In the genomic region with DNA sequence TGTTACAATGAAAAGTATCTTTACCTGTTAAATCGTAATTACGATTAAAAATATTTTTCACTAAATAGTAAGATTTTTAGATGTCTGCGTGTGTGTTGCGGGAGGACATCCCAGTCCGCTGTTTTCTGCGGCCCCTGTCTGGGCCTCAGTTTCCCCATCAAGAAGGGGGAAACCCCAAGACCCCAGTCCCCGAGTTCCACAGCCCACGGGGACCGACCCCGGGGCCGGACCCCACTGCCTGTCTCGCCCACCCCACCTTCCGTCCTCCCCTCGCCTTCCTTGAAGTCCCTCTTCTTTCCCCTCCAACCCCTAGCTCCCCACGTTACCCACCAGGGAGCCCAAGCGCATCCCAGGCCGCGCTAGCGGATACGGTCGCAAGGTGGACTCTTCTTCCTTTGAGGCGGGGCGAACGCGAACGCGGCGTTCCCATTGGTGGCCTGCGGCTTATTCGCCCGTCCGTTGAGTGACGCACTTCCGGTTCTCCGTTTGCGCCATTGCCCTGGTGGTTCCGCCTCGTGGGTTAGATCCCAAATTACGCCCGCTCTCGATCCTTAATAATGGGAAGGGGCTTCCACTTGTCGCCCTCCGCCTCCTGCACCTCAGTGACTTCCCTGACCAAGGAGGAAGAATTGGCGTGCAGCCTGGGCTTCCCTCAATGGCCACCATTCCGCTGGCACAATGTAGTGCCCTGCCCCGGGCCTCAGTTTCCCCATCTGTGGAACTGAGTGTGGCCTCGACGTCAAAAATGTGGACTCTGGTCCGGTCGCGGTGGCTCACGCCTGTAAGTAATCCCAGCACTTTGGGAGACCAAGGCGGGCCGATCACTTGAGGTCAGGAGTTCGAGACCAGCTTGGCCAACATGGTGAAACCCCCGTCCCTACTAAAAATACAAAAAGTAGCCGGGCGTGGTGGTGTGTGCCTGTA, we compare ENCODE assay signal across 8 cellular contexts. TPM values are rescaled to one million over a fixed set of nuclear protein-coding genes. Genes with fewer than 3 reads are reported as not detected.
A peak's percentile ranks its signal among the peaks of the same experiment; 100 is the strongest.
DNase-seq lines count a peak whose midpoint lies in the region; ATAC-seq and TF ChIP-seq lines count a peak whose summit lies in the region.

Gene NSMCE1 (minus strand): TSS at position 397 of the 924 bp plus-strand sequence. CDS start 11,202 bp downstream, outside the sequence.

- peak; percentile 99 for ATAC-seq in HG02678 (IDR thresholded peaks at IDR 0.05; ENCODE audit: unreplicated experiment)
- peak; percentile 99 to 100 (median 100) for ATAC-seq in heart left ventricle

- no peaks in the 10 kb centered on the region for H3K36me3 ChIP-seq in heart left ventricle

- H3K9me3 Mint-ChIP-seq in type B pancreatic cell: peaks cover 4% of the 10 kb centered on the region

- H3K27me3 Mint-ChIP-seq in type B pancreatic cell: no peaks in the 10 kb centered on the region

- peak; percentile 83 to 93 (median 91) for DNase-seq in NCI-H1417 (lab: John Stamatoyannopoulos, UW)
- peak; percentile 91 for DNase-seq in T follicular helper cell (ENCODE audit: low read depth)
- DNase-seq in heart left ventricle: peak; percentile 98 to 99 (median 99)
- DNase-seq in pons (ENCODE audit: low spot score): peak; percentile 95
- DNase-seq in type B pancreatic cell (ENCODE audit: extremely low spot score, unreplicated experiment): peak; percentile 88

- peak in 1 of 2 donors; percentile 74 for TF ChIP-seq POLR2A in heart left ventricle (IDR thresholded peaks at IDR 0.05)

- H3K27ac ChIP-seq in adipose tissue (ENCODE audit: low read depth, low read length) (no peak within 1 kb of the TSS), heart left ventricle (peak within 1 kb of the TSS; percentile 52 to 90 (median 76))

- intact Hi-C loops in heart left ventricle (cut with DNase I): loop anchor here in 2 of 10 donors (5.0 kb wide), 2 partner anchors 44 to 49 kb away; partner anchors contain the start of gene IL4R (in 1 of the 2)

- H3K4me1 Mint-ChIP-seq in type B pancreatic cell (ENCODE audit: unreplicated experiment): no peaks in the 10 kb centered on the region

- H3K4me3 Mint-ChIP-seq in type B pancreatic cell: peak within 1 kb of the TSS; percentile 95

- TF ChIP-seq CTCF in GM12872 (IDR thresholded peaks at IDR 0.05; ENCODE audit: insufficient read depth, low read depth, low read length): 0 out of 3 replicates have a peak, but pooled peaks have one; percentile 7
- peak in 9 of 12 donors; percentile 1 to 44 (median 22) for TF ChIP-seq CTCF in heart left ventricle (IDR thresholded peaks at IDR 0.05)
- TF ChIP-seq CTCF in type B pancreatic cell (conservative IDR thresholded peaks at IDR 0.05): peak; percentile 35

- no peaks in the 10 kb centered on the region for H3K27me3 ChIP-seq in heart left ventricle

- no peaks in the 10 kb centered on the region for H3K36me3 Mint-ChIP-seq in type B pancreatic cell

- H3K27ac Mint-ChIP-seq in type B pancreatic cell: peak within 1 kb of the TSS; percentile 85

- peaks cover 0 to 42% (median 8%) of the 10 kb centered on the region in 12 donors for H3K4me1 ChIP-seq in heart left ventricle

- WGBS in adipose tissue, 3 donors: 7 to 9% (median 8%) methylated on average over 58 of the region's 58 CpGs
- WGBS in heart left ventricle, 4 donors: 9 to 12% (median 9%) methylated on average over 39 to 58 of the region's 58 CpGs

- H3K9me3 ChIP-seq in heart left ventricle: no peaks in the 10 kb centered on the region

- peak within 1 kb of the TSS; percentile 42 to 97 (median 88) for H3K4me3 ChIP-seq in heart left ventricle

RNA-seq across cellular contexts. Expression of gene NSMCE1, which starts in this region (rescaled TPM):
- 10 to 100 TPM; 51.5 to 56.3 (median 53.4) TPM for polyA plus RNA-seq in adipose tissue
- 10 to 100 TPM; 29.6 to 48.7 (median 36.8) TPM for total RNA-seq in heart left ventricle
- polyA plus RNA-seq in heart left ventricle: 10 to 100 TPM; 38.2 to 40.1 TPM
- 27.1 and 33.3 TPM in 2 replicates for total RNA-seq in type B pancreatic cell (ENCODE audit: low replicate concordance)
